In the genomic region with DNA sequence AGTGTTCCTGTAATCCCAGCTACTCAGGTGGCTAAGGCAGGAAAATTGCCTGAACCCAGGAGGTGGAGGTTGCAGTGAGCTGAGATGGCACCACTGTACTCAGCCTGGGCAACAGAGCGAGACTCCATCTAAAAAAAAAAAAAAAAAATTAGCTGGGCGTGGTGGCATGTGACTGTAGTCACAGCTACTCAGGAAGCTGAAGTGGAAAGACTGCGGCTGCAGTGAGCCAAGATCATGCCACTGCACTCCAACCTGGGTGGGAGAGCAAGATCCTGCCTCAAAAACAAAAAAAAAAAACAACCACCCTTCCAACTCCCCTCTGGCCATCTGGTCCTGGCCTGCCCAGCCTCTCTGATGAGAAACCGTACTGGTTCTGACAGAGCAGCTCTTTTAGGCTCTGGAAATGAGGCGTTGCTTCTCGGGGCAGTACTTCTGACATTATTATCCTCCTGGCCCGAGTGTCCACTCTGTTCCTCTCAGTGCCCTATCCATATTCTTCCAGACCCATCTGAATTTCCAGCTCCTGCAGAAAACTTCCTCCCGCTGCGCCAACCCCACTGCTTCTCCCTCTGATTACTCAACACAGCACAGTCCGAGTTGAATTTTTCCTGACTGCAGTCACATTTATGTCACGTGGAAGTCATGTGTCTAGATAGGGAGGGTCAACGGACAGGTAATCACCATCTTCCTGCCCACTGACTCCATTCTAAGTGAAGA, we compare ENCODE assay signal across 1 cellular context.
TF ChIP-seq lines count a peak whose summit lies in the region.

No MANE protein-coding gene starts in this region.

TF ChIP-seq in K562, 482 proteins besides CTCF, POLR2A, EP300 and RAD21 (continued from another document and continues in another):
- TF ChIP-seq, protein P1, sequence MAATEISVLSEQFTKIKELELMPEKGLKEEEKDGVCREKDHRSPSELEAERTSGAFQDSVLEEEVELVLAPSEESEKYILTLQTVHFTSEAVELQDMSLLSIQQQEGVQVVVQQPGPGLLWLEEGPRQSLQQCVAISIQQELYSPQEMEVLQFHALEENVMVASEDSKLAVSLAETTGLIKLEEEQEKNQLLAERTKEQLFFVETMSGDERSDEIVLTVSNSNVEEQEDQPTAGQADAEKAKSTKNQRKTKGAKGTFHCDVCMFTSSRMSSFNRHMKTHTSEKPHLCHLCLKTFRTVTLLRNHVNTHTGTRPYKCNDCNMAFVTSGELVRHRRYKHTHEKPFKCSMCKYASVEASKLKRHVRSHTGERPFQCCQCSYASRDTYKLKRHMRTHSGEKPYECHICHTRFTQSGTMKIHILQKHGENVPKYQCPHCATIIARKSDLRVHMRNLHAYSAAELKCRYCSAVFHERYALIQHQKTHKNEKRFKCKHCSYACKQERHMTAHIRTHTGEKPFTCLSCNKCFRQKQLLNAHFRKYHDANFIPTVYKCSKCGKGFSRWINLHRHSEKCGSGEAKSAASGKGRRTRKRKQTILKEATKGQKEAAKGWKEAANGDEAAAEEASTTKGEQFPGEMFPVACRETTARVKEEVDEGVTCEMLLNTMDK (IDR thresholded peaks at IDR 0.05; ENCODE audit: borderline replicate concordance, insufficient read depth, low read depth, low read length, poor library complexity, severe bottlenecking), result no peak
- TF ChIP-seq CBFA2T3 (IDR thresholded peaks at IDR 0.05), result no peak
- TF ChIP-seq ZNF324 (CRISPR knock-in tag; IDR thresholded peaks at IDR 0.05), result no peak
- TF ChIP-seq SREBF2 (CRISPR knock-in tag; IDR thresholded peaks at IDR 0.05), result no peak
- TF ChIP-seq TARDBP (IDR thresholded peaks at IDR 0.05), result no peak
- TF ChIP-seq ZNF133 (CRISPR knock-in tag; IDR thresholded peaks at IDR 0.05), result no peak
- TF ChIP-seq FOXA1 (IDR thresholded peaks at IDR 0.05; ENCODE audit: borderline replicate concordance), result no peak
- TF ChIP-seq BDP1 (IDR thresholded peaks at IDR 0.05; ENCODE audit: insufficient read depth, insufficient read length), result no peak
- TF ChIP-seq ZFP30 (CRISPR knock-in tag; IDR thresholded peaks at IDR 0.05; ENCODE audit: borderline replicate concordance), result no peak
- 0 out of 2 replicates have a peak, but pooled peaks have one; percentile 32 for TF ChIP-seq CEBPG (CRISPR knock-in tag; IDR thresholded peaks at IDR 0.05)
- 0 out of 4 replicates have a peak, but pooled peaks of 1 of the 2 experiments have one; percentile 23 for TF ChIP-seq CEBPG (tag; conservative IDR thresholded peaks at IDR 0.05 in 1 of 2, IDR thresholded peaks at IDR 0.05 in 1 of 2)
- TF ChIP-seq, protein P2, sequence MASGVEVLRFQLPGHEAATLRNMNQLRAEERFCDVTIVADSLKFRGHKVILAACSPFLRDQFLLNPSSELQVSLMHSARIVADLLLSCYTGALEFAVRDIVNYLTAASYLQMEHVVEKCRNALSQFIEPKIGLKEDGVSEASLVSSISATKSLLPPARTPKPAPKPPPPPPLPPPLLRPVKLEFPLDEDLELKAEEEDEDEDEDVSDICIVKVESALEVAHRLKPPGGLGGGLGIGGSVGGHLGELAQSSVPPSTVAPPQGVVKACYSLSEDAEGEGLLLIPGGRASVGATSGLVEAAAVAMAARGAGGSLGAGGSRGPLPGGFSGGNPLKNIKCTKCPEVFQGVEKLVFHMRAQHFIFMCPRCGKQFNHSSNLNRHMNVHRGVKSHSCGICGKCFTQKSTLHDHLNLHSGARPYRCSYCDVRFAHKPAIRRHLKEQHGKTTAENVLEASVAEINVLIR (CRISPR knock-in tag; IDR thresholded peaks at IDR 0.05), result no peak
- TF ChIP-seq, protein P3, sequence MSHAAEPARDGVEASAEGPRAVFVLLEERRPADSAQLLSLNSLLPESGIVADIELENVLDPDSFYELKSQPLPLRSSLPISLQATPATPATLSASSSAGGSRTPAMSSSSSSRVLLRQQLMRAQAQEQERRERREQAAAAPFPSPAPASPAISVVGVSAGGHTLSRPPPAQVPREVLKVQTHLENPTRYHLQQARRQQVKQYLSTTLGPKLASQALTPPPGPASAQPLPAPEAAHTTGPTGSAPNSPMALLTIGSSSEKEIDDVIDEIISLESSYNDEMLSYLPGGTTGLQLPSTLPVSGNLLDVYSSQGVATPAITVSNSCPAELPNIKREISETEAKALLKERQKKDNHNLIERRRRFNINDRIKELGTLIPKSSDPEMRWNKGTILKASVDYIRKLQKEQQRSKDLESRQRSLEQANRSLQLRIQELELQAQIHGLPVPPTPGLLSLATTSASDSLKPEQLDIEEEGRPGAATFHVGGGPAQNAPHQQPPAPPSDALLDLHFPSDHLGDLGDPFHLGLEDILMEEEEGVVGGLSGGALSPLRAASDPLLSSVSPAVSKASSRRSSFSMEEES (CRISPR knock-in tag; IDR thresholded peaks at IDR 0.05), result peak; percentile 44; the same call in 1 of the 2 replicates
- no peak for TF ChIP-seq CSDE1 (IDR thresholded peaks at IDR 0.05)
- TF ChIP-seq, protein P4, sequence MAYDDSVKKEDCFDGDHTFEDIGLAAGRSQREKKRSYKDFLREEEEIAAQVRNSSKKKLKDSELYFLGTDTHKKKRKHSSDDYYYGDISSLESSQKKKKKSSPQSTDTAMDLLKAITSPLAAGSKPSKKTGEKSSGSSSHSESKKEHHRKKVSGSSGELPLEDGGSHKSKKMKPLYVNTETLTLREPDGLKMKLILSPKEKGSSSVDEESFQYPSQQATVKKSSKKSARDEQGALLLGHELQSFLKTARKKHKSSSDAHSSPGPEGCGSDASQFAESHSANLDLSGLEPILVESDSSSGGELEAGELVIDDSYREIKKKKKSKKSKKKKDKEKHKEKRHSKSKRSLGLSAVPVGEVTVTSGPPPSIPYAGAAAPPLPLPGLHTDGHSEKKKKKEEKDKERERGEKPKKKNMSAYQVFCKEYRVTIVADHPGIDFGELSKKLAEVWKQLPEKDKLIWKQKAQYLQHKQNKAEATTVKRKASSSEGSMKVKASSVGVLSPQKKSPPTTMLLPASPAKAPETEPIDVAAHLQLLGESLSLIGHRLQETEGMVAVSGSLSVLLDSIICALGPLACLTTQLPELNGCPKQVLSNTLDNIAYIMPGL (CRISPR knock-in tag; IDR thresholded peaks at IDR 0.05), result no peak
- TF ChIP-seq GABPB1 (CRISPR knock-in tag; IDR thresholded peaks at IDR 0.05), result no peak
- no peak for TF ChIP-seq SREBF1 (IDR thresholded peaks at IDR 0.05; ENCODE audit: borderline replicate concordance, low read depth, low read length)
- TF ChIP-seq, protein P5, sequence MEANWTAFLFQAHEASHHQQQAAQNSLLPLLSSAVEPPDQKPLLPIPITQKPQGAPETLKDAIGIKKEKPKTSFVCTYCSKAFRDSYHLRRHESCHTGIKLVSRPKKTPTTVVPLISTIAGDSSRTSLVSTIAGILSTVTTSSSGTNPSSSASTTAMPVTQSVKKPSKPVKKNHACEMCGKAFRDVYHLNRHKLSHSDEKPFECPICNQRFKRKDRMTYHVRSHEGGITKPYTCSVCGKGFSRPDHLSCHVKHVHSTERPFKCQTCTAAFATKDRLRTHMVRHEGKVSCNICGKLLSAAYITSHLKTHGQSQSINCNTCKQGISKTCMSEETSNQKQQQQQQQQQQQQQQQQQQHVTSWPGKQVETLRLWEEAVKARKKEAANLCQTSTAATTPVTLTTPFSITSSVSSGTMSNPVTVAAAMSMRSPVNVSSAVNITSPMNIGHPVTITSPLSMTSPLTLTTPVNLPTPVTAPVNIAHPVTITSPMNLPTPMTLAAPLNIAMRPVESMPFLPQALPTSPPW (CRISPR knock-in tag; IDR thresholded peaks at IDR 0.05), result peak; percentile 43; the same call in 1 of the 2 replicates
- no peak for TF ChIP-seq CREM (IDR thresholded peaks at IDR 0.05; ENCODE audit: low read depth)
- no peak for TF ChIP-seq HNRNPK (IDR thresholded peaks at IDR 0.05; ENCODE audit: low read depth, low read length, poor library complexity, severe bottlenecking)
- no peak for TF ChIP-seq ZNF699 (CRISPR knock-in tag; IDR thresholded peaks at IDR 0.05; ENCODE audit: insufficient replicate concordance)
- no peak for TF ChIP-seq ZFX (CRISPR knock-in tag; IDR thresholded peaks at IDR 0.05)
- TF ChIP-seq, protein P6, sequence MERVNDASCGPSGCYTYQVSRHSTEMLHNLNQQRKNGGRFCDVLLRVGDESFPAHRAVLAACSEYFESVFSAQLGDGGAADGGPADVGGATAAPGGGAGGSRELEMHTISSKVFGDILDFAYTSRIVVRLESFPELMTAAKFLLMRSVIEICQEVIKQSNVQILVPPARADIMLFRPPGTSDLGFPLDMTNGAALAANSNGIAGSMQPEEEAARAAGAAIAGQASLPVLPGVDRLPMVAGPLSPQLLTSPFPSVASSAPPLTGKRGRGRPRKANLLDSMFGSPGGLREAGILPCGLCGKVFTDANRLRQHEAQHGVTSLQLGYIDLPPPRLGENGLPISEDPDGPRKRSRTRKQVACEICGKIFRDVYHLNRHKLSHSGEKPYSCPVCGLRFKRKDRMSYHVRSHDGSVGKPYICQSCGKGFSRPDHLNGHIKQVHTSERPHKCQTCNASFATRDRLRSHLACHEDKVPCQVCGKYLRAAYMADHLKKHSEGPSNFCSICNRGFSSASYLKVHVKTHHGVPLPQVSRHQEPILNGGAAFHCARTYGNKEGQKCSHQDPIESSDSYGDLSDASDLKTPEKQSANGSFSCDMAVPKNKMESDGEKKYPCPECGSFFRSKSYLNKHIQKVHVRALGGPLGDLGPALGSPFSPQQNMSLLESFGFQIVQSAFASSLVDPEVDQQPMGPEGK (CRISPR knock-in tag; IDR thresholded peaks at IDR 0.05; ENCODE audit: borderline replicate concordance), result no peak
- TF ChIP-seq ZNF77 (CRISPR knock-in tag; IDR thresholded peaks at IDR 0.05), result no peak
- no peak for TF ChIP-seq TFAM (CRISPR knock-in tag; conservative IDR thresholded peaks at IDR 0.05)
- TF ChIP-seq CHCHD3 (CRISPR knock-in tag; IDR thresholded peaks at IDR 0.05), result no peak
- TF ChIP-seq L3MBTL2 (IDR thresholded peaks at IDR 0.05), result no peak
- TF ChIP-seq ZC3H4 (CRISPR knock-in tag; IDR thresholded peaks at IDR 0.05; ENCODE audit: borderline replicate concordance), result no peak
- no peak for TF ChIP-seq ZNF551 (CRISPR knock-in tag; IDR thresholded peaks at IDR 0.05)
- no peak for TF ChIP-seq DNMT1 (IDR thresholded peaks at IDR 0.05)
- TF ChIP-seq FOXJ3 (CRISPR knock-in tag; IDR thresholded peaks at IDR 0.05), result no peak
- TF ChIP-seq, protein P7, sequence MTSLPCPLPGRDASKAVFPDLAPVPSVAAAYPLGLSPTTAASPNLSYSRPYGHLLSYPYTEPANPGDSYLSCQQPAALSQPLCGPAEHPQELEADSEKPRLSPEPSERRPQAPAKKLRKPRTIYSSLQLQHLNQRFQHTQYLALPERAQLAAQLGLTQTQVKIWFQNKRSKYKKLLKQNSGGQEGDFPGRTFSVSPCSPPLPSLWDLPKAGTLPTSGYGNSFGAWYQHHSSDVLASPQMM (CRISPR knock-in tag; IDR thresholded peaks at IDR 0.05), result no peak
- TF ChIP-seq ZNF140 (CRISPR knock-in tag; IDR thresholded peaks at IDR 0.05), result no peak
- TF ChIP-seq SIN3A (IDR thresholded peaks at IDR 0.05; ENCODE audit: borderline replicate concordance in 2 of 2, control insufficient read depth in 1 of 2, low read depth in 2 of 2, low read length in 2 of 2), result no peak
- TF ChIP-seq, protein P8, sequence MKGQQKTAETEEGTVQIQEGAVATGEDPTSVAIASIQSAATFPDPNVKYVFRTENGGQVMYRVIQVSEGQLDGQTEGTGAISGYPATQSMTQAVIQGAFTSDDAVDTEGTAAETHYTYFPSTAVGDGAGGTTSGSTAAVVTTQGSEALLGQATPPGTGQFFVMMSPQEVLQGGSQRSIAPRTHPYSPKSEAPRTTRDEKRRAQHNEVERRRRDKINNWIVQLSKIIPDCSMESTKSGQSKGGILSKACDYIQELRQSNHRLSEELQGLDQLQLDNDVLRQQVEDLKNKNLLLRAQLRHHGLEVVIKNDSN (CRISPR knock-in tag; IDR thresholded peaks at IDR 0.05), result peak; percentile 77
- no peak for TF ChIP-seq LEF1 (IDR thresholded peaks at IDR 0.05)
- TF ChIP-seq NR2C1 (IDR thresholded peaks at IDR 0.05), result no peak
- no peak for TF ChIP-seq NR2C1 (tag; IDR thresholded peaks at IDR 0.05)
- no peak for TF ChIP-seq U2AF2 (optimal IDR thresholded peaks at IDR 0.05; ENCODE audit: low read depth, low read length)
- no peak for TF ChIP-seq ZNF165 (CRISPR knock-in tag; IDR thresholded peaks at IDR 0.05; ENCODE audit: borderline replicate concordance)
- no peak for TF ChIP-seq NCOA6 (IDR thresholded peaks at IDR 0.05)
- TF ChIP-seq, protein P9, sequence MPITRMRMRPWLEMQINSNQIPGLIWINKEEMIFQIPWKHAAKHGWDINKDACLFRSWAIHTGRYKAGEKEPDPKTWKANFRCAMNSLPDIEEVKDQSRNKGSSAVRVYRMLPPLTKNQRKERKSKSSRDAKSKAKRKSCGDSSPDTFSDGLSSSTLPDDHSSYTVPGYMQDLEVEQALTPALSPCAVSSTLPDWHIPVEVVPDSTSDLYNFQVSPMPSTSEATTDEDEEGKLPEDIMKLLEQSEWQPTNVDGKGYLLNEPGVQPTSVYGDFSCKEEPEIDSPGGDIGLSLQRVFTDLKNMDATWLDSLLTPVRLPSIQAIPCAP (CRISPR knock-in tag; IDR thresholded peaks at IDR 0.05; ENCODE audit: borderline replicate concordance), result no peak
- TF ChIP-seq, protein P10, sequence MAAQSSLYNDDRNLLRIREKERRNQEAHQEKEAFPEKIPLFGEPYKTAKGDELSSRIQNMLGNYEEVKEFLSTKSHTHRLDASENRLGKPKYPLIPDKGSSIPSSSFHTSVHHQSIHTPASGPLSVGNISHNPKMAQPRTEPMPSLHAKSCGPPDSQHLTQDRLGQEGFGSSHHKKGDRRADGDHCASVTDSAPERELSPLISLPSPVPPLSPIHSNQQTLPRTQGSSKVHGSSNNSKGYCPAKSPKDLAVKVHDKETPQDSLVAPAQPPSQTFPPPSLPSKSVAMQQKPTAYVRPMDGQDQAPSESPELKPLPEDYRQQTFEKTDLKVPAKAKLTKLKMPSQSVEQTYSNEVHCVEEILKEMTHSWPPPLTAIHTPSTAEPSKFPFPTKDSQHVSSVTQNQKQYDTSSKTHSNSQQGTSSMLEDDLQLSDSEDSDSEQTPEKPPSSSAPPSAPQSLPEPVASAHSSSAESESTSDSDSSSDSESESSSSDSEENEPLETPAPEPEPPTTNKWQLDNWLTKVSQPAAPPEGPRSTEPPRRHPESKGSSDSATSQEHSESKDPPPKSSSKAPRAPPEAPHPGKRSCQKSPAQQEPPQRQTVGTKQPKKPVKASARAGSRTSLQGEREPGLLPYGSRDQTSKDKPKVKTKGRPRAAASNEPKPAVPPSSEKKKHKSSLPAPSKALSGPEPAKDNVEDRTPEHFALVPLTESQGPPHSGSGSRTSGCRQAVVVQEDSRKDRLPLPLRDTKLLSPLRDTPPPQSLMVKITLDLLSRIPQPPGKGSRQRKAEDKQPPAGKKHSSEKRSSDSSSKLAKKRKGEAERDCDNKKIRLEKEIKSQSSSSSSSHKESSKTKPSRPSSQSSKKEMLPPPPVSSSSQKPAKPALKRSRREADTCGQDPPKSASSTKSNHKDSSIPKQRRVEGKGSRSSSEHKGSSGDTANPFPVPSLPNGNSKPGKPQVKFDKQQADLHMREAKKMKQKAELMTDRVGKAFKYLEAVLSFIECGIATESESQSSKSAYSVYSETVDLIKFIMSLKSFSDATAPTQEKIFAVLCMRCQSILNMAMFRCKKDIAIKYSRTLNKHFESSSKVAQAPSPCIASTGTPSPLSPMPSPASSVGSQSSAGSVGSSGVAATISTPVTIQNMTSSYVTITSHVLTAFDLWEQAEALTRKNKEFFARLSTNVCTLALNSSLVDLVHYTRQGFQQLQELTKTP (IDR thresholded peaks at IDR 0.05; ENCODE audit: low read depth in 1 of 2, partially characterized antibody in 2 of 2), result no peak
- peak; percentile 68; the same call in 1 of the 2 replicates for TF ChIP-seq TOE1 (IDR thresholded peaks at IDR 0.05; ENCODE audit: borderline replicate concordance)
- TF ChIP-seq TOE1 (CRISPR knock-in tag; IDR thresholded peaks at IDR 0.05; ENCODE audit: borderline replicate concordance, low read depth), result no peak
- TF ChIP-seq HNRNPUL1 (IDR thresholded peaks at IDR 0.05; ENCODE audit: low read length), result no peak
- TF ChIP-seq MTA3 (IDR thresholded peaks at IDR 0.05; ENCODE audit: borderline replicate concordance), result 0 out of 2 replicates have a peak, but pooled peaks have one; percentile 27
